ENCODE assay signal across 1 cellular context in genomic region chr3:134057006-134057832, GRCh38.
TF ChIP-seq lines count a peak whose summit lies in the region.

No MANE protein-coding gene starts in this region.

TF ChIP-seq in HepG2, 621 proteins besides CTCF, POLR2A, EP300 and RAD21 (continued from another document):
- TF ChIP-seq, protein P1, sequence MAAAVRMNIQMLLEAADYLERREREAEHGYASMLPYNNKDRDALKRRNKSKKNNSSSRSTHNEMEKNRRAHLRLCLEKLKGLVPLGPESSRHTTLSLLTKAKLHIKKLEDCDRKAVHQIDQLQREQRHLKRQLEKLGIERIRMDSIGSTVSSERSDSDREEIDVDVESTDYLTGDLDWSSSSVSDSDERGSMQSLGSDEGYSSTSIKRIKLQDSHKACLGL (CRISPR knock-in tag; IDR thresholded peaks at IDR 0.05) = no peak
- TF ChIP-seq HNRNPL (IDR thresholded peaks at IDR 0.05; ENCODE audit: low read depth, low read length) = no peak
- no peak for TF ChIP-seq ATF1 (CRISPR knock-in tag; IDR thresholded peaks at IDR 0.05)
- no peak for TF ChIP-seq ZNF33A (CRISPR knock-in tag; IDR thresholded peaks at IDR 0.05; ENCODE audit: borderline replicate concordance)
- TF ChIP-seq ZNF343 (CRISPR knock-in tag; IDR thresholded peaks at IDR 0.05) = no peak
- no peak for TF ChIP-seq ZNF282 (IDR thresholded peaks at IDR 0.05; ENCODE audit: partially characterized antibody)
- no peak for TF ChIP-seq MED1 (CRISPR knock-in tag; IDR thresholded peaks at IDR 0.05)
- TF ChIP-seq, protein P2, sequence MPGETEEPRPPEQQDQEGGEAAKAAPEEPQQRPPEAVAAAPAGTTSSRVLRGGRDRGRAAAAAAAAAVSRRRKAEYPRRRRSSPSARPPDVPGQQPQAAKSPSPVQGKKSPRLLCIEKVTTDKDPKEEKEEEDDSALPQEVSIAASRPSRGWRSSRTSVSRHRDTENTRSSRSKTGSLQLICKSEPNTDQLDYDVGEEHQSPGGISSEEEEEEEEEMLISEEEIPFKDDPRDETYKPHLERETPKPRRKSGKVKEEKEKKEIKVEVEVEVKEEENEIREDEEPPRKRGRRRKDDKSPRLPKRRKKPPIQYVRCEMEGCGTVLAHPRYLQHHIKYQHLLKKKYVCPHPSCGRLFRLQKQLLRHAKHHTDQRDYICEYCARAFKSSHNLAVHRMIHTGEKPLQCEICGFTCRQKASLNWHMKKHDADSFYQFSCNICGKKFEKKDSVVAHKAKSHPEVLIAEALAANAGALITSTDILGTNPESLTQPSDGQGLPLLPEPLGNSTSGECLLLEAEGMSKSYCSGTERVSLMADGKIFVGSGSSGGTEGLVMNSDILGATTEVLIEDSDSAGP (CRISPR knock-in tag; IDR thresholded peaks at IDR 0.05; ENCODE audit: borderline replicate concordance) = no peak
- no peak for TF ChIP-seq PPARG (CRISPR knock-in tag; conservative IDR thresholded peaks at IDR 0.05)
- TF ChIP-seq SRSF4 (IDR thresholded peaks at IDR 0.05; ENCODE audit: low read depth, low read length, poor library complexity, severe bottlenecking) = no peak
- TF ChIP-seq CENPT (CRISPR knock-in tag; IDR thresholded peaks at IDR 0.05; ENCODE audit: low read depth) = no peak
- TF ChIP-seq, protein P3, sequence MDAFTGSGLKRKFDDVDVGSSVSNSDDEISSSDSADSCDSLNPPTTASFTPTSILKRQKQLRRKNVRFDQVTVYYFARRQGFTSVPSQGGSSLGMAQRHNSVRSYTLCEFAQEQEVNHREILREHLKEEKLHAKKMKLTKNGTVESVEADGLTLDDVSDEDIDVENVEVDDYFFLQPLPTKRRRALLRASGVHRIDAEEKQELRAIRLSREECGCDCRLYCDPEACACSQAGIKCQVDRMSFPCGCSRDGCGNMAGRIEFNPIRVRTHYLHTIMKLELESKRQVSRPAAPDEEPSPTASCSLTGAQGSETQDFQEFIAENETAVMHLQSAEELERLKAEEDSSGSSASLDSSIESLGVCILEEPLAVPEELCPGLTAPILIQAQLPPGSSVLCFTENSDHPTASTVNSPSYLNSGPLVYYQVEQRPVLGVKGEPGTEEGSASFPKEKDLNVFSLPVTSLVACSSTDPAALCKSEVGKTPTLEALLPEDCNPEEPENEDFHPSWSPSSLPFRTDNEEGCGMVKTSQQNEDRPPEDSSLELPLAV (CRISPR knock-in tag; conservative IDR thresholded peaks at IDR 0.05; ENCODE audit: low read depth) = no peak
- TF ChIP-seq CBX2 (IDR thresholded peaks at IDR 0.05; ENCODE audit: low read depth, low read length) = no peak
- no peak for TF ChIP-seq CBX2 (CRISPR knock-in tag; IDR thresholded peaks at IDR 0.05; ENCODE audit: low read depth)
- TF ChIP-seq MEIS2 (CRISPR knock-in tag; IDR thresholded peaks at IDR 0.05) = no peak
